In genomic region chr1:153277852-153278251, GRCh38 we compare ENCODE assay signal across 8 cellular contexts. TPM values are rescaled to one million over a fixed set of nuclear protein-coding genes. Genes with fewer than 3 reads are reported as not detected.
A peak's percentile ranks its signal among the peaks of the same experiment; 100 is the strongest.
DNase-seq lines count a peak whose midpoint lies in the region; ATAC-seq and TF ChIP-seq lines count a peak whose summit lies in the region.

No MANE protein-coding gene starts in this region.

- peak; percentile 83 for TF ChIP-seq CTCF in endothelial cell (IDR thresholded peaks at IDR 0.05; ENCODE audit: unreplicated experiment)

- peak; percentile 24 to 48 for DNase-seq in activated CD4-positive, alpha-beta T cell treated with anti-CD3 and anti-CD28 coated beads for 24 hours (ENCODE audit: low read depth in 2 of 2)
- DNase-seq in activated CD4-positive, alpha-beta T cell treated with anti-CD3 and anti-CD28 coated beads for 1 hour: no peak
- DNase-seq in T follicular helper cell (ENCODE audit: low read depth) (peak; percentile 14), endothelial cell (ENCODE audit: low spot score) (peak; percentile 48), NCI-H1092 treated with DMSO at 0.1 percent for 48 hours (lab: John Stamatoyannopoulos, UW) (no peak), GF-D8 (lab: John Stamatoyannopoulos, UW) (no peak)
- peak; percentile 20 to 48 for DNase-seq in stimulated activated CD4-positive, alpha-beta T cell treated with anti-CD3 and anti-CD28 coated beads, Interleukin-15, amount 100 ng/mL, for 48 hours (ENCODE audit: low read depth in 2 of 2)

- ATAC-seq in HG03039 (IDR thresholded peaks at IDR 0.05; ENCODE audit: unreplicated experiment): peak; percentile 70

- H3K9me3 Mint-ChIP-seq in endothelial cell (ENCODE audit: unreplicated experiment): no peaks in the 10 kb centered on the region

- peaks cover 2% of the 10 kb centered on the region for H3K4me1 Mint-ChIP-seq in endothelial cell (ENCODE audit: unreplicated experiment)

- H3K27ac Mint-ChIP-seq in endothelial cell (ENCODE audit: unreplicated experiment): no peak overlapping the region

- no peak overlapping the region for H3K4me3 Mint-ChIP-seq in endothelial cell (ENCODE audit: unreplicated experiment)

- H3K27me3 Mint-ChIP-seq in endothelial cell (ENCODE audit: unreplicated experiment): no peaks in the 10 kb centered on the region

- no peaks in the 10 kb centered on the region for H3K36me3 Mint-ChIP-seq in endothelial cell (ENCODE audit: low read depth, unreplicated experiment)

RNA-seq across cellular contexts. Expression of gene LORICRIN, which starts 18.4 kb away (rescaled TPM):
- total RNA-seq in endothelial cell (ENCODE audit: unreplicated experiment): not detected

RNA-seq across cellular contexts. Expression of gene PGLYRP3, which starts 34.9 kb away (rescaled TPM):
- 1.1 TPM for total RNA-seq in endothelial cell (ENCODE audit: unreplicated experiment)

Comparison
In these comparisons a context has a peak if more than half of its experiments do, and no peak if none do; other contexts are left out.
1. DNase-seq: peak in activated CD4-positive, alpha-beta T cell treated with anti-CD3 and anti-CD28 coated beads for 24 hours (2 of 2), T follicular helper cell (single experiment), endothelial cell (single experiment) and stimulated activated CD4-positive, alpha-beta T cell treated with anti-CD3 and anti-CD28 coated beads, Interleukin-15, amount 100 ng/mL, for 48 hours (2 of 2); none in activated CD4-positive, alpha-beta T cell treated with anti-CD3 and anti-CD28 coated beads for 1 hour (single experiment), NCI-H1092 treated with DMSO at 0.1 percent for 48 hours (single experiment) and GF-D8 (single experiment).